In the genomic region with DNA sequence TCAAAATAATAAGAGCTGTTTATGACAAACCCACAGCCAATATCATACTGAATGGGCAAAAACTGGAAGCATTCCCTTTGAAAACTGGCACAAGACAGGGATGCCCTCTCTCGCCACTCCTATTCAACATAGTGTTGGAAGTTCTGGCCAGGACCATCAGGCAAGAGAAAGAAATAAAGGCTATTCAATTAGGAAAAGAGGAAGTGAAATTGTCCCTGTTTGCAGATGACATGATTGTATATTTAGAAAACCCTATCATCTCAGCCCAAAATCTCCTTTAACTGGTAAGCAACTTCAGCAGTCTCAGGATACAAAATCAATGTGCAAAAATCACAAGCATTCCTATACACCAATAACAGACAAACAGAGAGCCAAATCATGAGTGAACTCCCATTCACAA, we compare ENCODE assay signal across 3 cellular contexts. TPM values are rescaled to one million over a fixed set of nuclear protein-coding genes. Genes with fewer than 3 reads are reported as not detected.
"Had no signal": no experiment of that assay in that cellular context is flagged by ENCODE, and none has a peak within 500 bp of the region (broad histone marks: within the 10 kb centered on the region; RNA-seq: fewer than 3 reads in every experiment).

No MANE protein-coding gene starts in this region.

RNA-seq across cellular contexts. Expression of a gene that starts 8.9 kb away (rescaled TPM):
- total RNA-seq: GM23248, HFFc6 had no signal
- polyA plus RNA-seq: GM23248 had no signal

RNA-seq across cellular contexts. Expression of a gene that starts 57.0 kb away (rescaled TPM):
- total RNA-seq: GM23248, H4, HFFc6 had no signal
